ENCODE assay signal across 8 cellular contexts in the genomic region with DNA sequence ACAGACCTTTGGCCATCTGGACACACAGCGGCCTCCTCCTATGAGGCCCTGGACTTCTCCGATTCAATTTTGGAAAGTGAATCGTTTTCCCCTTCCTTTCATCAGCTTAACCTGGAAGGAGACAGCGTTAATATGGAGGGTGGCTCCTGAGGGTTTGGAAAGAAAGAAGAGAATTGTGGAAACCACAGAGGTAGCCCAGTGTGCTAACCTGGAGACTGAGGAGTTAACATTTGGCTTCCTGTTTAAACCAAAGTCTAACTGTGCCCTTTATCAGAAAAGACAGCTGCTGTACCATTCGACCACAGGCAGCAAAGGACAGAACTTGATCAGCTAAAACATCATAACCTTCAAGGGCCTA. TPM values are rescaled to one million over a fixed set of nuclear protein-coding genes. Genes with fewer than 3 reads are reported as not detected.
DNase-seq lines count a peak whose midpoint lies in the region; ATAC-seq, FAIRE-seq and TF ChIP-seq lines count a peak whose summit lies in the region.

No MANE protein-coding gene starts in this region.

- H3K4me1 ChIP-seq in Karpas-422 (ENCODE audit: low read length) = peaks cover 32% of the 10 kb centered on the region
- peaks cover 54% of the 10 kb centered on the region for H3K4me1 ChIP-seq in HepG2 (ENCODE audit: insufficient read depth, low read length)
- peaks cover 44% of the 10 kb centered on the region for H3K4me1 ChIP-seq in thymus (ENCODE audit: control insufficient read depth, insufficient read depth, low read length)

- TF ChIP-seq CTCF in GM12875 (IDR thresholded peaks at IDR 0.05; ENCODE audit: borderline replicate concordance, insufficient read depth, low read depth, low read length) = no peak
- no peak for TF ChIP-seq CTCF in brain microvascular endothelial cell (IDR thresholded peaks at IDR 0.05; ENCODE audit: low read depth, low read length, missing control alignments)
- TF ChIP-seq CTCF in HepG2 (CRISPR knock-in tag; IDR thresholded peaks at IDR 0.05) = no peak

- POLR2A ChIA-PET in HepG2 (lab: Yijun Ruan, JAX) = interaction anchor here (0.7 to 2.5 kb wide), 13 partner anchors 9 to 333 kb away, joined by 3 to 12 read pairs (median 5); a partner anchor contains a TSS

- H3K4me2 ChIP-seq in Karpas-422 (ENCODE audit: low read depth, low read length, poor library complexity, severe bottlenecking) (peak overlapping the region; percentile 87), HepG2 (ENCODE audit: low read depth, low read length) (peak overlapping the region; percentile 88)

- ATAC-seq in GM21737 (IDR thresholded peaks at IDR 0.05; ENCODE audit: unreplicated experiment) (peak; percentile 19), HepG2 (peak; percentile 48)

- TF ChIP-seq EP300 in HepG2 (IDR thresholded peaks at IDR 0.05; ENCODE audit: low read depth in 2 of 2, low read length in 2 of 2) (no peak), HepG2 (CRISPR knock-in tag; IDR thresholded peaks at IDR 0.05; ENCODE audit: borderline replicate concordance) (no peak)

- BruUV-seq in HepG2 (replicated peaks; lab: Mats Ljungman, UMichigan) = no TSS peak

- H3K9me3 ChIP-seq in Karpas-422 (ENCODE audit: low read length) (no peaks in the 10 kb centered on the region), HepG2 (ENCODE audit: low read length) (no peaks in the 10 kb centered on the region), thymus (ENCODE audit: control insufficient read depth) (no peaks in the 10 kb centered on the region)

- H3K4me3 ChIP-seq in GM12875 (ENCODE audit: low read depth, low read length) (peak overlapping the region; percentile 92), Karpas-422 (ENCODE audit: low read length) (peak overlapping the region; percentile 82), brain microvascular endothelial cell (ENCODE audit: low read depth, low read length) (peak overlapping the region; percentile 67), HepG2 (replicated peaks in 1 of 3; ENCODE audit: insufficient read depth in 1 of 3, low read depth in 2 of 3, low read length in 3 of 3) (peak overlapping the region; percentile 73 to 94 (median 80)), thymus (ENCODE audit: low read length) (peak overlapping the region; percentile 94)

- no peaks in the 10 kb centered on the region for H3K9me2 ChIP-seq in Karpas-422 (replicated peaks; ENCODE audit: insufficient read depth, low read length)

- peak; percentile 39 to 40; a peak in 2 of 4 replicates for TF ChIP-seq POLR2A in HepG2 (IDR thresholded peaks at IDR 0.05; ENCODE audit: insufficient read depth in 1 of 2, low read depth in 2 of 2, low read length in 2 of 2)

- 0 out of 2 replicates have a peak, but pooled peaks cover under 1% of the 10 kb centered on the region for H3K36me3 ChIP-seq in Karpas-422 (ENCODE audit: insufficient read depth, low read length)
- no peaks in the 10 kb centered on the region for H3K36me3 ChIP-seq in brain microvascular endothelial cell (replicated peaks)
- peaks cover 2 to 4% of the 10 kb centered on the region in 2 experiments; a peak in 2 of 5 replicates for H3K36me3 ChIP-seq in HepG2 (replicated peaks in 1 of 2; ENCODE audit: control insufficient read depth in 1 of 2, insufficient read depth in 2 of 2, low read length in 2 of 2)
- peaks cover 5% of the 10 kb centered on the region for H3K36me3 ChIP-seq in thymus (ENCODE audit: control insufficient read depth, insufficient read depth)

- H3K27ac ChIP-seq in Karpas-422 (ENCODE audit: low read length) (peak overlapping the region; percentile 67), brain microvascular endothelial cell (no peak overlapping the region), HepG2 (ENCODE audit: extremely low read length, insufficient read depth, low read length) (peak overlapping the region; percentile 97), thymus (ENCODE audit: low read depth) (peak overlapping the region; percentile 98)

- H4K20me1 ChIP-seq in Karpas-422 (ENCODE audit: insufficient read depth, low read depth, low read length) (no peaks in the 10 kb centered on the region), HepG2 (ENCODE audit: insufficient read depth, low read length) (no peaks in the 10 kb centered on the region)

- intact Hi-C loops in HepG2 (cut with micrococcal nuclease; ENCODE audit: unreplicated experiment) = loop anchor here (1.0 kb wide), 1 partner anchor 85 kb away; no protein-coding TSS in a partner anchor

- no peak for TF ChIP-seq RAD21 in HepG2 (CRISPR knock-in tag; IDR thresholded peaks at IDR 0.05)

- peak overlapping the region; percentile 88 for H3K9ac ChIP-seq in Karpas-422 (ENCODE audit: low read length)
- H3K9ac ChIP-seq in HepG2 (ENCODE audit: insufficient read depth, low read depth, low read length) = peak overlapping the region; percentile 84

- peak; percentile 40 for FAIRE-seq in HepG2 (lab: Jason Lieb, UNC)

- DNase-seq in Karpas-422 (peak; percentile 66), brain microvascular endothelial cell (no peak), HepG2 (ENCODE audit: low spot score) (peak; percentile 46), cerebellum (ENCODE audit: low spot score) (no peak), hepatic stellate cell (ENCODE audit: low spot score) (no peak)

- H3K27me3 ChIP-seq in Karpas-422 (ENCODE audit: low read length) = no peaks in the 10 kb centered on the region
- no peaks in the 10 kb centered on the region for H3K27me3 ChIP-seq in brain microvascular endothelial cell (replicated peaks)
- no peaks in the 10 kb centered on the region for H3K27me3 ChIP-seq in HepG2 (ENCODE audit: control insufficient read depth in 1 of 2, insufficient read depth in 2 of 2, low read length in 2 of 2)
- no peaks in the 10 kb centered on the region for H3K27me3 ChIP-seq in thymus (ENCODE audit: control insufficient read depth, insufficient read depth)

- 3% methylated on average over 5 of the region's 5 CpGs for WGBS in HepG2 (ENCODE audit: low lambda C conversion rate)
- under 1% methylated on average over 5 of the region's 5 CpGs for WGBS in thymus

- H2AFZ ChIP-seq in Karpas-422 (ENCODE audit: low read length) (peak overlapping the region; percentile 32; the same call in 1 of the 2 replicates), HepG2 (ENCODE audit: low read length) (no peak overlapping the region)

- H3K79me2 ChIP-seq in Karpas-422 (ENCODE audit: low read length) (peaks cover 20% of the 10 kb centered on the region), HepG2 (ENCODE audit: insufficient read depth, low read length) (peaks cover 10% of the 10 kb centered on the region)

- in situ Hi-C loops in brain microvascular endothelial cell (cut with HindIII; ENCODE audit: low pct_ligation_motif_present, low sequenced_read_pairs) = no loop called here
- in situ Hi-C loops in HepG2 (cut with HindIII; ENCODE audit: extremely low pct_ligation_motif_present, low pct_unique_long_range_greater_than_20kb) = no loop called here

- CTCF ChIA-PET in HepG2 (lab: Yijun Ruan, JAX; ENCODE audit: low intra/inter-chr PET ratio, low total read pairs) = no interaction called here

TF ChIP-seq in HepG2, 621 proteins besides CTCF, POLR2A, EP300 and RAD21 (continues in another document):
- TF ChIP-seq ETV5 (CRISPR knock-in tag; IDR thresholded peaks at IDR 0.05; ENCODE audit: borderline replicate concordance) = peak; percentile 61; the same call in 1 of the 2 replicates
- 0 out of 2 replicates have a peak, but pooled peaks have one; percentile 16 for TF ChIP-seq PHF21A (CRISPR knock-in tag; IDR thresholded peaks at IDR 0.05)
- TF ChIP-seq CREB1 (IDR thresholded peaks at IDR 0.05) = no peak
- no peak for TF ChIP-seq CREB1 (CRISPR knock-in tag; IDR thresholded peaks at IDR 0.05)
- 0 out of 2 replicates have a peak, but pooled peaks have one; percentile 10 for TF ChIP-seq ZMYM4 (CRISPR knock-in tag; IDR thresholded peaks at IDR 0.05)
- TF ChIP-seq MIER3 (CRISPR knock-in tag; IDR thresholded peaks at IDR 0.05; ENCODE audit: borderline replicate concordance) = no peak
- 0 out of 2 replicates have a peak, but pooled peaks have one; percentile 17 for TF ChIP-seq MTF2 (CRISPR knock-in tag; IDR thresholded peaks at IDR 0.05; ENCODE audit: borderline replicate concordance)
- 0 out of 3 replicates have a peak, but pooled peaks have one; percentile 20 for TF ChIP-seq MXI1 (IDR thresholded peaks at IDR 0.05; ENCODE audit: borderline replicate concordance, low read depth, low read length)

RNA-seq across cellular contexts. Expression of a gene that starts 0.7 kb away (rescaled TPM):
- 14.3 and 18.8 TPM in 2 replicates for total RNA-seq in Karpas-422 (2014; rRNA removed; shearing (Covaris generic); ENCODE audit: low replicate concordance)
- total RNA-seq in HepG2 (2016; rRNA removed; fragmentation: Illumina TruSeq; extraction: Trizol) (4.8 and 6.3 TPM in 2 replicates), cerebellum (3.3 TPM)
- 9.3 and 10.6 TPM in 2 replicates for total RNA-seq in HepG2 (2016; cell fraction: cytosol; rRNA removed; fragmentation: Illumina TruSeq; extraction: Trizol; ENCODE audit: low read depth)
- 4.5 and 4.6 TPM in 2 replicates for total RNA-seq in HepG2 (2016; cell fraction: insoluble cytoplasmic fraction; rRNA removed; fragmentation: Illumina TruSeq; extraction: Trizol)
- total RNA-seq in HepG2 (2016; cell fraction: membrane; rRNA removed; fragmentation: Illumina TruSeq; extraction: Trizol) = 9.1 and 12.0 TPM in 2 replicates
- 2.9 and 4.7 TPM in 2 replicates for total RNA-seq in HepG2 (2016; cell fraction: nucleus; rRNA removed; fragmentation: Illumina TruSeq; extraction: Trizol)
- polyA plus RNA-seq in HepG2 (2011; rRNA removed) (2.7 and 3.1 TPM in 2 replicates), thymus (35.0 TPM)
- polyA plus RNA-seq in HepG2 (2011; cell fraction: cytosol; rRNA removed) = 2.1 and 2.8 TPM in 2 replicates
- polyA plus RNA-seq in HepG2 (2011; cell fraction: nucleus; rRNA removed) = 2.7 and 3.4 TPM in 2 replicates
- 2.6 and 6.6 TPM in 2 replicates for polyA plus RNA-seq in HepG2 (2012)
- 12.6 and 13.6 TPM in 2 replicates for polyA plus RNA-seq in HepG2 (2016; cell fraction: cytosol; fragmentation: Illumina TruSeq; extraction: Trizol; ENCODE audit: low read depth)
- 3.8 and 4.8 TPM in 2 replicates for polyA plus RNA-seq in HepG2 (2016; cell fraction: insoluble cytoplasmic fraction; fragmentation: Illumina TruSeq; extraction: Trizol; ENCODE audit: low read depth)
- polyA plus RNA-seq in HepG2 (2016; cell fraction: membrane; fragmentation: Illumina TruSeq; extraction: Trizol; ENCODE audit: low read depth) = 8.6 and 10.0 TPM in 2 replicates
- polyA plus RNA-seq in HepG2 (2016; cell fraction: nucleus; fragmentation: Illumina TruSeq; extraction: Trizol; ENCODE audit: insufficient read depth, low read depth) = 5.4 and 5.8 TPM in 2 replicates
- 0.90 and 2.6 TPM in 2 replicates for polyA minus RNA-seq in HepG2 (2011; rRNA and poly(A)+ RNA removed; ENCODE audit: low replicate concordance)
- polyA minus RNA-seq in HepG2 (2011; cell fraction: cytosol; rRNA and poly(A)+ RNA removed) = 0.79 and 2.3 TPM in 2 replicates
- 1.7 and 2.5 TPM in 2 replicates for polyA minus RNA-seq in HepG2 (2011; cell fraction: nucleus; rRNA and poly(A)+ RNA removed)

Comparison
In these comparisons a context has a peak if more than half of its experiments do, and no peak if none do; other contexts are left out.
1. DNase-seq: peak in Karpas-422 (single experiment) and HepG2 (single experiment); none in brain microvascular endothelial cell (single experiment), cerebellum (single experiment) and hepatic stellate cell (single experiment).
2. Peak in every context shown above with its lines, with median percentiles within 50 percentile points of each other: H3K4me3 ChIP-seq.